In genomic region chr15:76208786-76209424, GRCh38 we compare ENCODE assay signal across 18 cellular contexts.
A peak's percentile ranks its signal among the peaks of the same experiment; 100 is the strongest.
DNase-seq lines count a peak whose midpoint lies in the region; ATAC-seq and TF ChIP-seq lines count a peak whose summit lies in the region.
"Had no signal": no experiment of that assay in that cellular context is flagged by ENCODE, and none has a peak within 500 bp of the region (broad histone marks: within the 10 kb centered on the region; RNA-seq: fewer than 3 reads in every experiment).

No MANE protein-coding gene starts in this region.

- H3K27ac ChIP-seq in right atrium auricular region (no peak overlapping the region), GM23248 (no peak overlapping the region)
- H3K27ac ChIP-seq: 22Rv1, BLaER1 had no signal

- H3K4me1 ChIP-seq in right atrium auricular region (peaks cover 0 to 4% of the 10 kb centered on the region in 2 donors), GM23248 (ENCODE audit: insufficient read depth) (no peaks in the 10 kb centered on the region)
- H3K4me1 ChIP-seq: BLaER1 had no signal

- H3K36me3 ChIP-seq in right atrium auricular region, result peaks cover 28% of the 10 kb centered on the region
- no peaks in the 10 kb centered on the region; the same call in 1 of the 2 replicates for H3K36me3 ChIP-seq in GM23248 (ENCODE audit: low read depth)

- H3K9me3 ChIP-seq in right atrium auricular region, result no peaks in the 10 kb centered on the region
- H3K9me3 ChIP-seq in GM23248 (ENCODE audit: low read depth), result no peaks in the 10 kb centered on the region
- H3K9me3 ChIP-seq: BLaER1 had no signal

- no peaks in the 10 kb centered on the region for H3K27me3 ChIP-seq in right atrium auricular region
- H3K27me3 ChIP-seq in GM23248 (replicated peaks; ENCODE audit: insufficient read depth), result no peaks in the 10 kb centered on the region
- H3K27me3 ChIP-seq: BLaER1 had no signal

- no peaks in the 10 kb centered on the region for H4K20me1 ChIP-seq in GM23248 (ENCODE audit: insufficient read depth)
- H4K20me1 ChIP-seq: BLaER1 had no signal

- no peak overlapping the region for H3K4me3 ChIP-seq in right atrium auricular region
- H3K4me3 ChIP-seq in epithelial cell of esophagus (ENCODE audit: low read length), result no peak overlapping the region
- no peak overlapping the region for H3K4me3 ChIP-seq in GM23248
- H3K4me3 ChIP-seq: BLaER1, lung, smooth muscle cell had no signal

- WGBS in GM23248 (ENCODE audit: low coverage in 1 of 2, low lambda C conversion rate in 2 of 2, missing lambda C conversion rate in 2 of 2), 2 experiments, result 94 to 100% methylated on average over 2 of the region's 2 CpGs

- ATAC-seq in Right ventricle myocardium superior (ENCODE audit: poor library complexity) (no peak), HG03521 (IDR thresholded peaks at IDR 0.05; ENCODE audit: unreplicated experiment) (no peak)
- ATAC-seq: natural killer cell had no signal

- in situ Hi-C loops in GM23248 (cut with MboI), result no loop called here

- DNase-seq in DMS53 (lab: John Stamatoyannopoulos, UW) (peak; percentile 19), DMS53 treated with DMSO at 0.1 percent for 48 hours (lab: John Stamatoyannopoulos, UW; ENCODE audit: unreplicated experiment) (no peak), right atrium auricular region (ENCODE audit: low spot score) (peak; percentile 42), Right ventricle myocardium superior (no peak), epithelial cell of esophagus (ENCODE audit: low read depth) (peak; percentile 36), ureter (ENCODE audit: low spot score) (peak; percentile 34), GM23248 (no peak)
- DNase-seq: activated CD4-positive, alpha-beta T cell treated with anti-CD3 and anti-CD28 coated beads, Interleukin-2, amount 50 U/mL, for 4 hours; effector memory CD4-positive, alpha-beta T cell; natural killer cell; NCI-H1694 treated with DMSO at 0.1 percent for 48 hours; NCI-H524; stimulated activated CD8-positive, alpha-beta memory T cell treated with anti-CD3 and anti-CD28 coated beads, Interleukin-4, amount 100 ng/mL, for 48 hours had no signal

- no peak overlapping the region for H2AFZ ChIP-seq in GM23248

- no peak overlapping the region for H3K4me2 ChIP-seq in GM23248 (ENCODE audit: unreplicated experiment)
- H3K4me2 ChIP-seq: BLaER1, smooth muscle cell had no signal

- no peak overlapping the region for H3K9ac ChIP-seq in GM23248
- H3K9ac ChIP-seq: BLaER1 had no signal

- H3K79me2 ChIP-seq in GM23248 (ENCODE audit: insufficient read depth), result no peaks in the 10 kb centered on the region

- no peaks in the 10 kb centered on the region for H3K9me2 ChIP-seq in GM23248 (ENCODE audit: insufficient read depth)

- no peak for TF ChIP-seq CTCF in right atrium auricular region (IDR thresholded peaks at IDR 0.05)
- no peak for TF ChIP-seq CTCF in epithelial cell of esophagus (IDR thresholded peaks at IDR 0.05; ENCODE audit: insufficient read depth, low read depth, low read length, missing control alignments)

- H3F3A ChIP-seq in GM23248 (ENCODE audit: insufficient read depth), result no peaks in the 10 kb centered on the region

- intact Hi-C loops in Right ventricle myocardium superior (cut with DNase I), result no loop called here

Comparison
In these comparisons a context has a peak if more than half of its experiments do, and no peak if none do; other contexts are left out.
1. DNase-seq: peak in DMS53 (single experiment), right atrium auricular region (single experiment), epithelial cell of esophagus (single experiment) and ureter (single experiment); none in DMS53 treated with DMSO at 0.1 percent for 48 hours (single experiment), Right ventricle myocardium superior (single experiment) and GM23248 (single experiment).